ENCODE assay signal across 25 cellular contexts in genomic region chr3:37630441-37630840, GRCh38.
A peak's percentile ranks its signal among the peaks of the same experiment; 100 is the strongest.
DNase-seq lines count a peak whose midpoint lies in the region; ATAC-seq, FAIRE-seq and TF ChIP-seq lines count a peak whose summit lies in the region.
"Had no signal": no experiment of that assay in that cellular context is flagged by ENCODE, and none has a peak within 500 bp of the region (broad histone marks: within the 10 kb centered on the region; RNA-seq: fewer than 3 reads in every experiment).

No MANE protein-coding gene starts in this region.

- DNase-seq in activated naive CD8-positive, alpha-beta T cell treated with anti-CD3 and anti-CD28 coated beads, Interleukin-2, amount 10 ng/mL, durations not matched to agents 7 days and 5 days: no peak
- no peak for DNase-seq in activated naive CD8-positive, alpha-beta T cell treated with anti-CD3 and anti-CD28 coated beads for 36 hours
- DNase-seq in coronary artery (ENCODE audit: low spot score) (peak; percentile 21), urothelium cell line (ENCODE audit: low spot score) (no peak), lower lobe of right lung (no peak), HAP-1 (ENCODE audit: low spot score in 2 of 2) (no peak)
- no peak for DNase-seq in stimulated activated effector memory CD8-positive, alpha-beta T cell treated with anti-CD3 and anti-CD28 coated beads, Interleukin-12 subunit alpha, Interleukin-12 subunit beta, amount 100 ng/mL, for 72 hours (ENCODE audit: low spot score in 2 of 2)
- DNase-seq: 8988T; C1 segment of cervical spinal cord; CD4-positive, CD25-positive, alpha-beta regulatory T cell; CD8-positive, alpha-beta memory T cell; COR-L47; DMS 273 treated with DMSO at 0.1 percent for 48 hours; DMS53; DND-41; EL; H9; IMR-90 had no signal

- H3K9me3 Mint-ChIP-seq in activated naive CD8-positive, alpha-beta T cell treated with anti-CD3 and anti-CD28 coated beads, Interleukin-2, amount 10 ng/mL, durations not matched to agents 7 days and 5 days: no peaks in the 10 kb centered on the region
- peaks cover 10% of the 10 kb centered on the region for H3K9me3 Mint-ChIP-seq in activated naive CD8-positive, alpha-beta T cell treated with anti-CD3 and anti-CD28 coated beads for 36 hours
- H3K9me3 Mint-ChIP-seq in stimulated activated effector memory CD8-positive, alpha-beta T cell treated with anti-CD3 and anti-CD28 coated beads, Interleukin-12 subunit alpha, Interleukin-12 subunit beta, amount 100 ng/mL, for 72 hours: peaks cover 6% of the 10 kb centered on the region
- H3K9me3 Mint-ChIP-seq: H9 had no signal

- H3K27ac Mint-ChIP-seq in activated naive CD8-positive, alpha-beta T cell treated with anti-CD3 and anti-CD28 coated beads, Interleukin-2, amount 10 ng/mL, durations not matched to agents 7 days and 5 days: peak overlapping the region; percentile 10
- H3K27ac Mint-ChIP-seq in activated naive CD8-positive, alpha-beta T cell treated with anti-CD3 and anti-CD28 coated beads for 36 hours: no peak overlapping the region
- no peak overlapping the region for H3K27ac Mint-ChIP-seq in stimulated activated effector memory CD8-positive, alpha-beta T cell treated with anti-CD3 and anti-CD28 coated beads, Interleukin-12 subunit alpha, Interleukin-12 subunit beta, amount 100 ng/mL, for 72 hours
- H3K27ac Mint-ChIP-seq: CD4-positive, CD25-positive, alpha-beta regulatory T cell; CD8-positive, alpha-beta memory T cell; H9 had no signal

- peak; percentile 35 for FAIRE-seq in urothelium cell line (lab: Jason Lieb, UNC)
- FAIRE-seq: GM12892, GM18507, GM19239, H1, K562 had no signal

- H3K4me3 ChIP-seq in coronary artery: no peak overlapping the region
- no peak overlapping the region for H3K4me3 ChIP-seq in lower lobe of right lung
- no peak overlapping the region for H3K4me3 ChIP-seq in HAP-1
- H3K4me3 ChIP-seq: K562 had no signal

- no peaks in the 10 kb centered on the region for H3K27me3 ChIP-seq in lower lobe of right lung (ENCODE audit: low read depth)
- no peaks in the 10 kb centered on the region for H3K27me3 ChIP-seq in HAP-1 (ENCODE audit: low read depth)

- POLR2A ChIA-PET in activated naive CD8-positive, alpha-beta T cell treated with anti-CD3 and anti-CD28 coated beads, Interleukin-2, amount 10 ng/mL, durations not matched to agents 7 days and 5 days (lab: Charles Lee): no interaction called here

- H3K36me3 ChIP-seq in lower lobe of right lung (peaks cover 10% of the 10 kb centered on the region), HAP-1 (replicated peaks) (no peaks in the 10 kb centered on the region)

- no peaks in the 10 kb centered on the region for H3K4me1 Mint-ChIP-seq in activated naive CD8-positive, alpha-beta T cell treated with anti-CD3 and anti-CD28 coated beads, Interleukin-2, amount 10 ng/mL, durations not matched to agents 7 days and 5 days
- H3K4me1 Mint-ChIP-seq in activated naive CD8-positive, alpha-beta T cell treated with anti-CD3 and anti-CD28 coated beads for 36 hours: no peaks in the 10 kb centered on the region
- no peaks in the 10 kb centered on the region for H3K4me1 Mint-ChIP-seq in stimulated activated effector memory CD8-positive, alpha-beta T cell treated with anti-CD3 and anti-CD28 coated beads, Interleukin-12 subunit alpha, Interleukin-12 subunit beta, amount 100 ng/mL, for 72 hours
- H3K4me1 Mint-ChIP-seq: CD4-positive, CD25-positive, alpha-beta regulatory T cell; CD8-positive, alpha-beta memory T cell had no signal

- in situ Hi-C loops in HAP-1 (cut with MboI; ENCODE audit: low sequenced_read_pairs): no loop called here

- peaks cover 6% of the 10 kb centered on the region for H3K27me3 Mint-ChIP-seq in activated naive CD8-positive, alpha-beta T cell treated with anti-CD3 and anti-CD28 coated beads, Interleukin-2, amount 10 ng/mL, durations not matched to agents 7 days and 5 days
- H3K27me3 Mint-ChIP-seq in activated naive CD8-positive, alpha-beta T cell treated with anti-CD3 and anti-CD28 coated beads for 36 hours: peaks cover 32% of the 10 kb centered on the region

- H3K9me3 ChIP-seq in lower lobe of right lung (no peaks in the 10 kb centered on the region), HAP-1 (no peaks in the 10 kb centered on the region)

- H3K36me3 Mint-ChIP-seq in activated naive CD8-positive, alpha-beta T cell treated with anti-CD3 and anti-CD28 coated beads, Interleukin-2, amount 10 ng/mL, durations not matched to agents 7 days and 5 days: no peaks in the 10 kb centered on the region
- H3K36me3 Mint-ChIP-seq in activated naive CD8-positive, alpha-beta T cell treated with anti-CD3 and anti-CD28 coated beads for 36 hours: no peaks in the 10 kb centered on the region
- H3K36me3 Mint-ChIP-seq in stimulated activated effector memory CD8-positive, alpha-beta T cell treated with anti-CD3 and anti-CD28 coated beads, Interleukin-12 subunit alpha, Interleukin-12 subunit beta, amount 100 ng/mL, for 72 hours: no peaks in the 10 kb centered on the region
- H3K36me3 Mint-ChIP-seq: CD4-positive, CD25-positive, alpha-beta regulatory T cell; CD8-positive, alpha-beta memory T cell had no signal

- intact Hi-C loops in lower lobe of right lung (cut with DNase I): no loop called here

- H3K27ac ChIP-seq in coronary artery (no peak overlapping the region), lower lobe of right lung (no peak overlapping the region)
- H3K27ac ChIP-seq: HL-60 had no signal

- peaks cover 6% of the 10 kb centered on the region for H3K4me1 ChIP-seq in lower lobe of right lung
- H3K4me1 ChIP-seq in HAP-1: peaks cover 6% of the 10 kb centered on the region

- TF ChIP-seq CTCF in coronary artery (IDR thresholded peaks at IDR 0.05) (no peak), lower lobe of right lung (IDR thresholded peaks at IDR 0.05) (no peak)

- no peak for ATAC-seq in activated naive CD8-positive, alpha-beta T cell treated with anti-CD3 and anti-CD28 coated beads, Interleukin-2, amount 10 ng/mL, durations not matched to agents 7 days and 5 days (ENCODE audit: low read depth)
- peak; percentile 28 for ATAC-seq in stimulated activated effector memory CD8-positive, alpha-beta T cell treated with anti-CD3 and anti-CD28 coated beads, Interleukin-12 subunit alpha, Interleukin-12 subunit beta, amount 100 ng/mL, for 72 hours
- ATAC-seq in lower lobe of right lung (no peak), HG02981 (IDR thresholded peaks at IDR 0.05; ENCODE audit: unreplicated experiment) (no peak)
- ATAC-seq: K562 had no signal

- H3K4me3 Mint-ChIP-seq in activated naive CD8-positive, alpha-beta T cell treated with anti-CD3 and anti-CD28 coated beads, Interleukin-2, amount 10 ng/mL, durations not matched to agents 7 days and 5 days: no peak overlapping the region
- H3K4me3 Mint-ChIP-seq in activated naive CD8-positive, alpha-beta T cell treated with anti-CD3 and anti-CD28 coated beads for 36 hours: no peak overlapping the region
- no peak overlapping the region for H3K4me3 Mint-ChIP-seq in stimulated activated effector memory CD8-positive, alpha-beta T cell treated with anti-CD3 and anti-CD28 coated beads, Interleukin-12 subunit alpha, Interleukin-12 subunit beta, amount 100 ng/mL, for 72 hours
- H3K4me3 Mint-ChIP-seq: CD4-positive, CD25-positive, alpha-beta regulatory T cell; CD8-positive, alpha-beta memory T cell; H9 had no signal
